In genomic region chr22:36369004-36369921, GRCh38 we compare ENCODE assay signal across 7 cellular contexts. TPM values are rescaled to one million over a fixed set of nuclear protein-coding genes. Genes with fewer than 3 reads are reported as not detected.
DNase-seq lines count a peak whose midpoint lies in the region; ATAC-seq lines count a peak whose summit lies in the region.

No MANE protein-coding gene starts in this region.

- peaks cover 96% of the 10 kb centered on the region for H3K36me3 Mint-ChIP-seq in activated T-helper 17 cell treated with anti-CD3 and anti-CD28 coated beads, Interleukin-2, amount 50 U/mL, for 72 hours (ENCODE audit: low read depth)

- H3K4me3 Mint-ChIP-seq in activated T-helper 17 cell treated with anti-CD3 and anti-CD28 coated beads, Interleukin-2, amount 50 U/mL, for 72 hours = peak overlapping the region; percentile 74

- ATAC-seq in activated T-helper 17 cell treated with anti-CD3 and anti-CD28 coated beads, Interleukin-2, amount 50 U/mL, for 72 hours (replicated peaks) = no peak
- ATAC-seq in GM21529 (IDR thresholded peaks at IDR 0.05; ENCODE audit: unreplicated experiment) = no peak

- peak overlapping the region; percentile 87 for H3K27ac Mint-ChIP-seq in activated T-helper 17 cell treated with anti-CD3 and anti-CD28 coated beads, Interleukin-2, amount 50 U/mL, for 72 hours

- H3K36me3 ChIP-seq in KOPT-K1 (ENCODE audit: insufficient read depth, low read length) = peaks cover 26% of the 10 kb centered on the region

- DNase-seq in islet precursor cell = peak; percentile 72
- DNase-seq in stimulated activated CD8-positive, alpha-beta memory T cell treated with anti-CD3 and anti-CD28 coated beads, Interleukin-4, amount 100 ng/mL, for 48 hours = peak; percentile 73
- DNase-seq in cerebellar nuclear complex (lab: John Stamatoyannopoulos, UW) = no peak
- DNase-seq in NCI-H1417 treated with DMSO at 0.1 percent for 48 hours (lab: John Stamatoyannopoulos, UW) = no peak

- no peaks in the 10 kb centered on the region for H3K9me3 Mint-ChIP-seq in activated T-helper 17 cell treated with anti-CD3 and anti-CD28 coated beads, Interleukin-2, amount 50 U/mL, for 72 hours

- no peaks in the 10 kb centered on the region for H3K9me3 ChIP-seq in KOPT-K1 (ENCODE audit: insufficient read depth, low read length, poor library complexity, severe bottlenecking)

- H3K4me1 Mint-ChIP-seq in activated T-helper 17 cell treated with anti-CD3 and anti-CD28 coated beads, Interleukin-2, amount 50 U/mL, for 72 hours = peaks cover 68% of the 10 kb centered on the region

- peak overlapping the region; percentile 36 for H3K27ac ChIP-seq in KOPT-K1 (ENCODE audit: low read depth, low read length, poor library complexity, severe bottlenecking)

- no peaks in the 10 kb centered on the region for H3K27me3 Mint-ChIP-seq in activated T-helper 17 cell treated with anti-CD3 and anti-CD28 coated beads, Interleukin-2, amount 50 U/mL, for 72 hours

RNA-seq across cellular contexts. Expression of gene MYH9, which starts 18.5 kb away (rescaled TPM):
- total RNA-seq in activated T-helper 17 cell treated with anti-CD3 and anti-CD28 coated beads, Interleukin-2, amount 50 U/mL, for 72 hours = 100 to 1,000 TPM; 782 to 800 TPM

Comparison
In these comparisons a context has a peak if more than half of its experiments do, and no peak if none do; other contexts are left out.
1. DNase-seq: peak in islet precursor cell (single experiment) and stimulated activated CD8-positive, alpha-beta memory T cell treated with anti-CD3 and anti-CD28 coated beads, Interleukin-4, amount 100 ng/mL, for 48 hours (single experiment); none in cerebellar nuclear complex (0 of 2) and NCI-H1417 treated with DMSO at 0.1 percent for 48 hours (single experiment).